ENCODE assay signal across 10 cellular contexts in the genomic region with DNA sequence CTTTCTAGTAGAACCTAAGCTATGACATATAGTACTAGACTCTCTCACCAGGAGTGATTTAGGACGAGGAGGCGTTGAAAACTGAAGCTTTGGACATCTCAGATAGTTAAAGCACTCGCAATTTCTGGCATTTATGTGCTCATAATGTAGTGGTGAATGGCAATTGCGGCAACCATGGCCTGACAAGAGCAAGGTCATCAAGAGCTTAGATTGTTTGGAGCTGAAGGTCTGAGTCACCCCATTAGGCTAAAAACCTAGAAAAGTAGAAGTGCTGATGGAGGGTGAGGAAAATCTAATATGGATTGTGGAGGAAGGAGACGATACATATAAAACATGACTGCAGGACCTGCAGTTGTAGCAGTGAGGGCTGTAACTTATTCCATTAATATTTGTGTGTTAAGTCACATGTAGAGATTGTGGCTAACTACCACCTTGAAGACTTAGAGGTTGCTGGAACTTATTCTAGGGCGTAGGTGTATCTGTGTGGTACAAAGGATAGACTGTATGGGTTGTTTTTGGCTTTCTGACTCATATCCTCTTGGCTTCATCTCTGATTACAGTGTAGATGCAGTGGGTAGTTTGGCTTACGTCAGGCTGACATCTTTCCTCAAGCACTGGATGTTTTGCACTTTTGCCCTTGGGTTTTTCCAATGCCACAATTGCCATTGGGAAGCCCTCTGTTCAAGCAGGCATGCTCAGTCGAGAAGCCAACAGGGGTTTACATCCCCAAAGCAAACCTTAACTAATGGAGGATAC.
A peak's percentile ranks its signal among the peaks of the same experiment; 100 is the strongest.
DNase-seq lines count a peak whose midpoint lies in the region; ATAC-seq and TF ChIP-seq lines count a peak whose summit lies in the region.
"Had no signal": no experiment of that assay in that cellular context is flagged by ENCODE, and none has a peak within 500 bp of the region (broad histone marks: within the 10 kb centered on the region; RNA-seq: fewer than 3 reads in every experiment).

No MANE protein-coding gene starts in this region.

- no peaks in the 10 kb centered on the region for H3K9me3 ChIP-seq in tibial nerve
- H3K9me3 ChIP-seq: lower lobe of right lung had no signal

- no peak for TF ChIP-seq CTCF in tibial nerve (IDR thresholded peaks at IDR 0.05)

- peak; percentile 97 to 98 for ATAC-seq in activated CD4-positive, CD25-positive, alpha-beta regulatory T cell treated with anti-CD3 and anti-CD28 coated beads, Interleukin-2, amount 50 U/mL, for 24 hours
- peak; percentile 90 to 99 (median 98) for ATAC-seq in T-cell (replicated peaks in 1 of 4)
- ATAC-seq: lower lobe of right lung had no signal

- no peak for TF ChIP-seq EP300 in tibial nerve (IDR thresholded peaks at IDR 0.05)

- H3K4me1 ChIP-seq in tibial nerve = peaks cover 0 to 7% (median 0%) of the 10 kb centered on the region in 4 donors
- H3K4me1 ChIP-seq: lower lobe of right lung had no signal

- 76 to 78% methylated on average over 8 of the region's 8 CpGs for WGBS in tibial nerve, 2 donors

- peak overlapping the region; percentile 55 to 56 for H3K27ac Mint-ChIP-seq in T-cell

- H3K36me3 Mint-ChIP-seq in T-cell = no peaks in the 10 kb centered on the region

- H3K27me3 Mint-ChIP-seq in T-cell = peaks cover 2 to 4% of the 10 kb centered on the region in 2 donors

- POLR2A ChIA-PET in T-cell (lab: Charles Lee) = no interaction called here

- no peak overlapping the region for H3K27ac ChIP-seq in tibial nerve
- H3K27ac ChIP-seq: lower lobe of right lung had no signal

- H3K9me3 Mint-ChIP-seq in T-cell = no peaks in the 10 kb centered on the region

- H3K27me3 ChIP-seq in tibial nerve = no peaks in the 10 kb centered on the region

- no peaks in the 10 kb centered on the region for H3K36me3 ChIP-seq in tibial nerve
- H3K36me3 ChIP-seq: lower lobe of right lung had no signal

- peaks cover 6 to 22% (median 11%) of the 10 kb centered on the region in 3 donors for H3K4me1 Mint-ChIP-seq in T-cell

- TF ChIP-seq POLR2A in tibial nerve (IDR thresholded peaks at IDR 0.05) = no peak

- CTCF ChIA-PET in T-cell (lab: Charles Lee) = no interaction called here

- no peak for DNase-seq in activated CD4-positive, CD25-positive, alpha-beta regulatory T cell treated with anti-CD3 and anti-CD28 coated beads, Interleukin-2, amount 50 U/mL, for 72 hours
- peak in 2 of 34 experiments; percentile 1 for DNase-seq in T-cell
- DNase-seq in fibroblast of gingiva (ENCODE audit: low read depth) = peak; percentile 70
- DNase-seq in stimulated activated CD4-positive, alpha-beta T cell treated with anti-CD3 and anti-CD28 coated beads, Interleukin-2, amount 100 ng/mL, for 4 hours (ENCODE audit: low read depth) = peak; percentile 8
- no peak for DNase-seq in activated gamma-delta T cell treated with Interleukin-2 at 50 U/mL for 16 hours
- DNase-seq in NCI-H345 (lab: John Stamatoyannopoulos, UW) = no peak
- no peak for DNase-seq in tibial nerve (ENCODE audit: low spot score in 2 of 2)
- DNase-seq: activated CD4-positive, CD25-positive, alpha-beta regulatory T cell; lower lobe of right lung had no signal

- no peak overlapping the region for H3K4me3 Mint-ChIP-seq in T-cell

- H3K4me3 ChIP-seq in tibial nerve = no peak overlapping the region
- H3K4me3 ChIP-seq: lower lobe of right lung had no signal

Comparison
In these comparisons a context has a peak if more than half of its experiments do, and no peak if none do; other contexts are left out.
1. DNase-seq: peak in fibroblast of gingiva (single experiment) and stimulated activated CD4-positive, alpha-beta T cell treated with anti-CD3 and anti-CD28 coated beads, Interleukin-2, amount 100 ng/mL, for 4 hours (single experiment); none in activated CD4-positive, CD25-positive, alpha-beta regulatory T cell treated with anti-CD3 and anti-CD28 coated beads, Interleukin-2, amount 50 U/mL, for 72 hours (single experiment), activated gamma-delta T cell treated with Interleukin-2 at 50 U/mL for 16 hours (single experiment), NCI-H345 (single experiment) and tibial nerve (0 of 2).